14 cellular contexts compared by ENCODE assay signal in genomic region chr1:39110882-39111281, GRCh38.
DNase-seq lines count a peak whose midpoint lies in the region; ATAC-seq and TF ChIP-seq lines count a peak whose summit lies in the region.
"Had no signal": no experiment of that assay in that cellular context is flagged by ENCODE, and none has a peak within 500 bp of the region (broad histone marks: within the 10 kb centered on the region; RNA-seq: fewer than 3 reads in every experiment).

No MANE protein-coding gene starts in this region.

- POLR2A ChIA-PET in activated CD4-positive, alpha-beta T cell treated with anti-CD3 and anti-CD28 coated beads, Interleukin-2, amount 10 ng/mL, durations not matched to agents 7 days and 5 days (lab: Charles Lee) = no interaction called here

- 80 to 94% methylated on average over 1 of the region's 1 CpG for WGBS in sigmoid colon, 2 donors
- 43 to 46% methylated on average over 1 of the region's 1 CpG for WGBS in lower leg skin, 2 donors

- H3K4me3 ChIP-seq in fibroblast of pulmonary artery (replicated peaks; ENCODE audit: low read depth, low read length) = no peak overlapping the region
- H3K4me3 ChIP-seq in sigmoid colon = no peak overlapping the region
- no peak overlapping the region for H3K4me3 ChIP-seq in lower leg skin (ENCODE audit: low read depth, poor library complexity, severe bottlenecking)
- H3K4me3 ChIP-seq: BLaER1 had no signal

- H3K27me3 Mint-ChIP-seq in activated T-helper 17 cell treated with anti-CD3 and anti-CD28 coated beads, Interleukin-2, amount 50 U/mL, for 72 hours = no peaks in the 10 kb centered on the region
- peaks cover 4 to 9% (median 7%) of the 10 kb centered on the region in 3 donors for H3K27me3 Mint-ChIP-seq in CD14-positive monocyte (ENCODE audit: low read depth in 3 of 3)
- H3K27me3 Mint-ChIP-seq in activated CD4-positive, alpha-beta T cell treated with anti-CD3 and anti-CD28 coated beads, Interleukin-2, amount 10 ng/mL, durations not matched to agents 7 days and 5 days = peaks cover 4% of the 10 kb centered on the region

- H3K36me3 ChIP-seq in sigmoid colon = no peaks in the 10 kb centered on the region

- H3K4me1 Mint-ChIP-seq in activated T-helper 17 cell treated with anti-CD3 and anti-CD28 coated beads, Interleukin-2, amount 50 U/mL, for 72 hours = peaks cover 9% of the 10 kb centered on the region
- peaks cover 5% of the 10 kb centered on the region for H3K4me1 Mint-ChIP-seq in CD14-positive monocyte
- H3K4me1 Mint-ChIP-seq in activated CD4-positive, alpha-beta T cell treated with anti-CD3 and anti-CD28 coated beads, Interleukin-2, amount 10 ng/mL, durations not matched to agents 7 days and 5 days = peaks cover 7% of the 10 kb centered on the region

- peaks cover 6% of the 10 kb centered on the region for H3K36me3 Mint-ChIP-seq in activated T-helper 17 cell treated with anti-CD3 and anti-CD28 coated beads, Interleukin-2, amount 50 U/mL, for 72 hours (ENCODE audit: low read depth)
- peaks cover 0 to 4% of the 10 kb centered on the region in 2 donors for H3K36me3 Mint-ChIP-seq in CD14-positive monocyte
- no peaks in the 10 kb centered on the region for H3K36me3 Mint-ChIP-seq in activated CD4-positive, alpha-beta T cell treated with anti-CD3 and anti-CD28 coated beads, Interleukin-2, amount 10 ng/mL, durations not matched to agents 7 days and 5 days (ENCODE audit: low read depth)

- CTCF ChIA-PET in activated CD4-positive, alpha-beta T cell treated with anti-CD3 and anti-CD28 coated beads, Interleukin-2, amount 10 ng/mL, durations not matched to agents 7 days and 5 days (lab: Charles Lee) = interaction anchor here (0.8 to 3.0 kb wide), 5 partner anchors 10 to 80 kb away, joined by 3 to 9 read pairs (median 4); no protein-coding TSS in a partner anchor

- DNase-seq in Daoy (ENCODE audit: low read depth) (peak; percentile 28), fibroblast of pulmonary artery (ENCODE audit: low read depth) (peak; percentile 69), sigmoid colon (no peak), CD14-positive monocyte (ENCODE audit: low spot score) (no peak), NCI-H345 treated with DMSO at 0.1 percent for 48 hours (lab: John Stamatoyannopoulos, UW; ENCODE audit: unreplicated experiment) (no peak), lower leg skin (ENCODE audit: low spot score in 2 of 2) (no peak)
- no peak for DNase-seq in activated CD4-positive, alpha-beta T cell treated with anti-CD3 and anti-CD28 coated beads, Interleukin-2, amount 10 ng/mL, durations not matched to agents 7 days and 5 days
- DNase-seq: amniotic stem cell; glutamatergic neuron; NCI-H524; stimulated activated CD4-positive, alpha-beta T cell treated with anti-CD3 and anti-CD28 coated beads, Interleukin-4, amount 100 ng/mL, for 24 hours had no signal

- intact Hi-C loops in sigmoid colon (cut with DNase I) = no loop called here
- intact Hi-C loops in CD14-positive monocyte (cut with micrococcal nuclease) = no loop called here
- intact Hi-C loops in lower leg skin (cut with DNase I; ENCODE audit: low total_unique reads) = no loop called here

- TF ChIP-seq EP300 in sigmoid colon (IDR thresholded peaks at IDR 0.05) = no peak

- peak overlapping the region; percentile 55 for H3K27ac Mint-ChIP-seq in activated T-helper 17 cell treated with anti-CD3 and anti-CD28 coated beads, Interleukin-2, amount 50 U/mL, for 72 hours
- H3K27ac Mint-ChIP-seq in CD14-positive monocyte = no peak overlapping the region
- no peak overlapping the region for H3K27ac Mint-ChIP-seq in activated CD4-positive, alpha-beta T cell treated with anti-CD3 and anti-CD28 coated beads, Interleukin-2, amount 10 ng/mL, durations not matched to agents 7 days and 5 days

- no peak for TF ChIP-seq CTCF in fibroblast of pulmonary artery (IDR thresholded peaks at IDR 0.05; ENCODE audit: low read length, missing control alignments)
- no peak for TF ChIP-seq CTCF in sigmoid colon (IDR thresholded peaks at IDR 0.05)
- TF ChIP-seq CTCF in CD14-positive monocyte (IDR thresholded peaks at IDR 0.05) = no peak
- TF ChIP-seq CTCF in lower leg skin (IDR thresholded peaks at IDR 0.05) = no peak

- no peak for TF ChIP-seq POLR2A in sigmoid colon (IDR thresholded peaks at IDR 0.05)
- no peak for TF ChIP-seq POLR2A in lower leg skin (IDR thresholded peaks at IDR 0.05)

- no peaks in the 10 kb centered on the region for H3K9me3 ChIP-seq in sigmoid colon
- H3K9me3 ChIP-seq: BLaER1 had no signal

- peaks cover 0 to 89% (median 84%) of the 10 kb centered on the region in 4 donors for H3K4me1 ChIP-seq in sigmoid colon

- no peaks in the 10 kb centered on the region for H3K9me3 Mint-ChIP-seq in activated T-helper 17 cell treated with anti-CD3 and anti-CD28 coated beads, Interleukin-2, amount 50 U/mL, for 72 hours
- peaks cover 0 to 5% (median 0%) of the 10 kb centered on the region in 7 donors for H3K9me3 Mint-ChIP-seq in CD14-positive monocyte
- no peaks in the 10 kb centered on the region for H3K9me3 Mint-ChIP-seq in activated CD4-positive, alpha-beta T cell treated with anti-CD3 and anti-CD28 coated beads, Interleukin-2, amount 10 ng/mL, durations not matched to agents 7 days and 5 days

- no peak overlapping the region for H3K4me3 Mint-ChIP-seq in activated T-helper 17 cell treated with anti-CD3 and anti-CD28 coated beads, Interleukin-2, amount 50 U/mL, for 72 hours
- H3K4me3 Mint-ChIP-seq in CD14-positive monocyte = no peak overlapping the region
- H3K4me3 Mint-ChIP-seq in activated CD4-positive, alpha-beta T cell treated with anti-CD3 and anti-CD28 coated beads, Interleukin-2, amount 10 ng/mL, durations not matched to agents 7 days and 5 days = no peak overlapping the region

- peak overlapping the region; percentile 94 to 99 (median 97) for H3K27ac ChIP-seq in sigmoid colon
- H3K27ac ChIP-seq: BLaER1, KMS-11 had no signal

- ATAC-seq in activated T-helper 17 cell treated with anti-CD3 and anti-CD28 coated beads, Interleukin-2, amount 50 U/mL, for 72 hours (replicated peaks) = no peak

- H3K27me3 ChIP-seq in sigmoid colon = no peaks in the 10 kb centered on the region
- H3K27me3 ChIP-seq: BLaER1 had no signal

Comparison
In these comparisons a context has a peak if more than half of its experiments do, and no peak if none do; other contexts are left out.
1. DNase-seq: peak in Daoy (single experiment) and fibroblast of pulmonary artery (single experiment); none in sigmoid colon (single experiment), CD14-positive monocyte (single experiment), NCI-H345 treated with DMSO at 0.1 percent for 48 hours (single experiment), activated CD4-positive, alpha-beta T cell treated with anti-CD3 and anti-CD28 coated beads, Interleukin-2, amount 10 ng/mL, durations not matched to agents 7 days and 5 days (single experiment) and lower leg skin (0 of 2).